Comparison of ENCODE assay signal across 3 cellular contexts in the genomic region with DNA sequence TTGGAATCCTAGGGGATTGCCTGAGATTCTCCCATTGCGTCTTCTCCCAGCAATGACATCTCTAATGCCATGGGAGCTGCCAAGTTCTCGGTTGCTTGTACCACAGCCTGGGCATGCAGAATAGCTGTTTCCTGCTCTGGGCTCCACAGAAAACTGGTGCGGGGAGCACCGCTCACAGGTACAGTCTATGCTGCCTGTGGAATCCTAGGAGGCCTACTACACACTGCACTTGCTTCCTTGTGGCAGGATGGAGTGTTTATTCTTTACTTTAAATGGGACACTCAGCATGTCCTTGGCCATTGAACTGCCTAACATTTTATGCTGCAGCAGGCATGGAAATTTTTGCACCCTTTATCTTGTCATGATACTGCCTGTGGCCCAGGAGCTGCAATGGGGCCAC.
"Had no signal": no experiment of that assay in that cellular context is flagged by ENCODE, and none has a peak within 500 bp of the region (broad histone marks: within the 10 kb centered on the region; RNA-seq: fewer than 3 reads in every experiment).

No MANE protein-coding gene starts in this region.

- DNase-seq: GDM1, GF-D8 had no signal

- H3K4me3 ChIP-seq: GM12878 had no signal

- ATAC-seq: GM12878 had no signal
